ENCODE assay signal across 8 cellular contexts in the genomic region with DNA sequence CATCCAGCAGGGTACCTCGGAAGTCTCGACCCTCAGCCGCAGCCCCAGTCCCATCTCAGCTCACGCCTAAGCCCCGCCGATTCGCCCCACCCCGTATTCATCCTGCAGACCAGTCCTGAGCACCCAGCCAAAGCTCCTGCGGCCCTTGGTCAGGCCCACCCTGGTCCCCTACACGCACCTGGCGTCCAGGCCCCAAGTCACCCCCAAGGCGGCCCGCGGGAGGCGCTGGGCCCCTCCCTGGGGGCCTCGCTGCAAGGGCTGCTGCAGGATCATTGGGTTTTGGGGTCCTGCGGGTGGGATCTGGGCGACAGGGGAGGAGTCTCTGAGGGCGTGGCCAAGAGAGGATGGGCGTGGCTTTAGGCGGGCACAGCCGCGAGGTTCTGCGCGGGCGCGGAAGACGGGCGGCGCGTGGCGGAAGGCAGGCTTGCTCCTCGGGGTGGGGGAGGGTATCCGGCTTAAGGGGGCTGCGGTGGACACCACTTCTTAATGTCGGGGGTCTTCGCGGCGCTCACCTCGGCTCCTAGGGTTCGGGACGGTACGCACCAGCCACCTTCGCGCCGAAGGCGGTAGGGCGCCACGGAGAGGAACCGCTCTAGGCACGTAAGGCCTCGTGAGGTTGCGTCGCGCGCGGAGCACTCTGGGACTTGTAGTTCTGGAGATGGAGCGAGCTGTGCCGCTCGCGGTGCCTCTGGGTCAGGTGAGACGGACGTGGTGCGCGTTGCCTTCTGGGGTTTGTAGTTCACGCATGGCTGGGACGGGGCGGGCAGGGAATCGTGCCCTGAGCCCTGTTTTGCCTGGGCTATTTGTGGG. TPM values are rescaled to one million over a fixed set of nuclear protein-coding genes. Genes with fewer than 3 reads are reported as not detected.
DNase-seq lines count a peak whose midpoint lies in the region; TF ChIP-seq lines count a peak whose summit lies in the region.

TSS of gene HCFC1R1 (minus strand) at position 274 of the 810 bp plus-strand sequence. CDS start at position 273, 1 bp downstream.
TSS of gene THOC6 (plus strand) at position 367 of the 810 bp plus-strand sequence. CDS start at position 659, 292 bp downstream.

- DNase-seq in COLO668 (lab: John Stamatoyannopoulos, UW; ENCODE audit: unreplicated experiment) = peak; percentile 98
- DNase-seq in GM20000 (ENCODE audit: low spot score) = peak; percentile 93
- DNase-seq in HT-29 (ENCODE audit: low spot score) = peak; percentile 99
- peak; percentile 97 for DNase-seq in NK-92 treated with Interleukin-12 subunit alpha and Interleukin-12 subunit beta, amount 100 ng/mL, for 24 hours (lab: John Stamatoyannopoulos, UW)
- DNase-seq in activated CD8-positive, alpha-beta memory T cell treated with anti-CD3 and anti-CD28 coated beads for 1 hour (ENCODE audit: extremely low read depth in 1 of 2, low read depth in 1 of 2) = peak; percentile 88 to 91
- DNase-seq in lung microvascular endothelial cell (ENCODE audit: low read depth in 2 of 2) = peak; percentile 99
- peak; percentile 90 to 93 (median 91) for DNase-seq in stimulated activated CD4-positive, alpha-beta T cell treated with anti-CD3 and anti-CD28 coated beads, TNF-alpha, amount 100 ng/mL, for 4 hours (ENCODE audit: low read depth in 3 of 3)

- peaks cover 6% of the 10 kb centered on the region for H3K27me3 ChIP-seq in ectodermal cell (ENCODE audit: control insufficient read depth, insufficient read depth, low read length, poor library complexity, severe bottlenecking)

- TF ChIP-seq CTCF in GM20000 (IDR thresholded peaks at IDR 0.05; ENCODE audit: extremely low read depth, missing control alignments) = no peak

- H3K4me3 ChIP-seq in ectodermal cell (ENCODE audit: insufficient read depth, low read depth, low read length) = peak within 1 kb of the TSS; percentile 60

- peak within 1 kb of the TSS; percentile 83 for H3K27ac ChIP-seq in ectodermal cell (ENCODE audit: insufficient read depth, low read depth, low read length, poor library complexity, severe bottlenecking)

- peaks cover 23% of the 10 kb centered on the region for H3K4me1 ChIP-seq in ectodermal cell (ENCODE audit: control insufficient read depth, insufficient read depth, low read length)

- WGBS in ectodermal cell, 2 experiments = 0 to 1% methylated on average over 69 of the region's 69 CpGs

- H3K36me3 ChIP-seq in ectodermal cell (ENCODE audit: control insufficient read depth, insufficient read depth, low read length) = peaks cover 17% of the 10 kb centered on the region

- H3K9me3 ChIP-seq in ectodermal cell (ENCODE audit: control insufficient read depth, low read length) = no peaks in the 10 kb centered on the region

RNA-seq across cellular contexts. Expression of gene HCFC1R1, which starts in this region (rescaled TPM):
- total RNA-seq in HT-29 (2014; rRNA removed; shearing (Covaris generic)) = 32.0 and 39.4 TPM in 2 replicates
- 68.4 TPM for polyA plus RNA-seq in ectodermal cell (2013, experiment 1 of 4)
- 63.6 TPM for polyA plus RNA-seq in ectodermal cell (2013, experiment 2 of 4)
- 67.7 TPM for polyA plus RNA-seq in ectodermal cell (2013, experiment 3 of 4)
- polyA plus RNA-seq in ectodermal cell (2013, experiment 4 of 4) = 72.9 TPM
- total RNA-seq in lung microvascular endothelial cell = 4.6 and 6.1 TPM in 2 replicates

RNA-seq across cellular contexts. Expression of gene THOC6, which starts in this region (rescaled TPM):
- 54.9 and 58.5 TPM in 2 replicates for total RNA-seq in HT-29 (2014; rRNA removed; shearing (Covaris generic))
- 42.3 TPM for polyA plus RNA-seq in ectodermal cell (2013, experiment 1 of 4)
- polyA plus RNA-seq in ectodermal cell (2013, experiment 2 of 4) = 41.4 TPM
- polyA plus RNA-seq in ectodermal cell (2013, experiment 3 of 4) = 33.2 TPM
- polyA plus RNA-seq in ectodermal cell (2013, experiment 4 of 4) = 36.6 TPM
- total RNA-seq in lung microvascular endothelial cell = 17.2 and 18.3 TPM in 2 replicates

Comparison
In these comparisons a context has a peak if more than half of its experiments do, and no peak if none do; other contexts are left out.
1. Peak in every context shown above with its lines: DNase-seq, H3K4me3 ChIP-seq and H3K27ac ChIP-seq.